Comparison of ENCODE assay signal across 22 cellular contexts in the genomic region with DNA sequence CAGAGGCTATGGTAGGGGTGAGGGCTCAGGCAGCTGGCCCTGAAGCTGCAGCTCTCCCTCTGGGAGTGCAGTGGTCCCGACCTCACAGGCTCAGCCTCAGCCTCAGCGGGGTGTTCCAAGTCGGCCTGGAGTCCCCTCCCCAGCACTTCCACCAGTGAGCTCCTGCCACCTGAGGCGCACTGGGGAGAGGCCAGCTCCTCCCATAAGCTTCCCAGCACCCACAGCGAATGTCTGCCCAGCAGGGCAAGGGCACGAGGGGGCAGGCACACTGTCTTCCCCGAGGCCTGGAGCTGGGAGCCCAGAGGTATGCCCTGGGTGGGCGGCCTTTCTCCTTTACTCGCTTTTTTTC.
"Had no signal": no experiment of that assay in that cellular context is flagged by ENCODE, and none has a peak within 500 bp of the region (broad histone marks: within the 10 kb centered on the region; RNA-seq: fewer than 3 reads in every experiment).

No MANE protein-coding gene starts in this region.

- ATAC-seq: activated T-cell treated with anti-CD3 and anti-CD28 coated beads, Interleukin-2, amount 50 U/mL, for 4 hours; T-cell had no signal

- H3K4me3 ChIP-seq: SK-N-MC had no signal

- DNase-seq: activated CD4-positive, alpha-beta memory T cell treated with anti-CD3 and anti-CD28 coated beads for 36 hours; activated CD4-positive, alpha-beta T cell treated with anti-CD3 and anti-CD28 coated beads, Interleukin-2, amount 10 ng/mL, durations not matched to agents 7 days and 5 days; activated CD4-positive, CD25-positive, alpha-beta regulatory T cell; activated CD8-positive, alpha-beta memory T cell treated with anti-CD3 and anti-CD28 coated beads for 24 hours; activated effector memory CD4-positive, alpha-beta T cell treated with anti-CD3 and anti-CD28 coated beads, Interleukin-2, amount 50 U/mL, for 16 hours; activated naive CD4-positive, alpha-beta T cell treated with anti-CD3 and anti-CD28 coated beads for 36 hours; activated T-cell treated with anti-CD3 and anti-CD28 coated beads, Interleukin-2, amount 50 U/mL, for 4 hours; amygdala; Karpas-422; MM.1S; NCI-H1105; NCI-H1436; NCI-H1694 treated with DMSO at 0.1 percent for 48 hours; NCI-H2029 treated with DMSO at 0.1 percent for 48 hours; NCI-H510A treated with DMSO at 0.1 percent for 48 hours; NCI-H69; NK-92 treated with Interleukin-12 subunit alpha and Interleukin-12 subunit beta, amount 100 ng/mL, for 24 hours; OCI-M1; T-cell; T-helper 2 cell; T1000 had no signal

- H3K27ac ChIP-seq: SK-N-MC had no signal
